8 cellular contexts compared by ENCODE assay signal in the genomic region with DNA sequence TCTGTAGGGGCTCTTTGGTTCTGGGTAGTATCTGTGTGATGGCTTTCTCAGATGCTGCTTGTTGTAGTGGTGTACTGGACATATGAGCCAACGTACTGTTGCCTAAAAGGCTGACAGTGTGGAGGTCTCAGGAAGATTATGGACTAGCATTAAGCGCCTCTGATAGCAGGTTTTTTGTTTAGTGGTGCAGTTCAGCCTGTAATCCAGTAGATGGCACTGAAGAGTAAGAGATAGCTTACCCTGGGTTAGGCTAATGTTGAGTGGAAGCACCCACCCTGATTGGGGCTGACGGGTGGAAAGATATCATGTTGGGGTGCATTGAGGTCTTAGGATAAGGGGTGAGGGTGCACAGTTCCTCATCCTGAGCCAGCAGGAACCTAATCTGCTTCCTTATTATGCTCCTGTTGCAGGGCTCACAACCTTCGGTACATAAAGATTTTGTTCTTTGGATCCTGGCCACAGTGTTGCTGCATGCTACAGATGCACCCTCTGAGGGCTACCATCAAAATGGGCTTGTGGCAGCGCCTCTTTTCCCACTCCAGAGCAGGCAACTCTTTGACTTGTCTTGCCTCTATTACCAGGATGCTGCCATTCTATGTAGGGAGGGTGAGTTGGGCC.
DNase-seq lines count a peak whose midpoint lies in the region; FAIRE-seq and TF ChIP-seq lines count a peak whose summit lies in the region.

No MANE protein-coding gene starts in this region.

- in situ Hi-C loops in SK-MEL-5 (cut with HindIII; ENCODE audit: low pct_unique_long_range_greater_than_20kb, low sequenced_read_pairs): no loop called here

- no peak for TF ChIP-seq POLR2A in H54 (IDR thresholded peaks at IDR 0.05; ENCODE audit: low read depth, low read length)

- peak; percentile 14 for DNase-seq in COLO829 (ENCODE audit: low spot score)
- DNase-seq in H54 (ENCODE audit: insufficient read length, low spot score): no peak
- DNase-seq in SK-MEL-5 (ENCODE audit: low read depth, low spot score): peak; percentile 44
- DNase-seq in iPS-NIHi7 (ENCODE audit: extremely low spot score): peak; percentile 63
- DNase-seq in stimulated activated CD4-positive, alpha-beta T cell treated with anti-CD3 and anti-CD28 coated beads, Interleukin-4, amount 100 ng/mL, for 1 hour: no peak
- DNase-seq in putamen (ENCODE audit: low spot score): no peak
- DNase-seq in T-helper 9 cell: no peak
- DNase-seq in middle frontal gyrus (ENCODE audit: extremely low spot score, low spot score): no peak

- peak; percentile 73 for FAIRE-seq in H54 (lab: Jason Lieb, UNC)

Comparison
In these comparisons a context has a peak if more than half of its experiments do, and no peak if none do; other contexts are left out.
1. DNase-seq: peak in COLO829 (single experiment), SK-MEL-5 (single experiment) and iPS-NIHi7 (single experiment); none in H54 (single experiment), stimulated activated CD4-positive, alpha-beta T cell treated with anti-CD3 and anti-CD28 coated beads, Interleukin-4, amount 100 ng/mL, for 1 hour (single experiment), putamen (single experiment), T-helper 9 cell (single experiment) and middle frontal gyrus (single experiment).